ENCODE assay signal across 9 cellular contexts in the genomic region with DNA sequence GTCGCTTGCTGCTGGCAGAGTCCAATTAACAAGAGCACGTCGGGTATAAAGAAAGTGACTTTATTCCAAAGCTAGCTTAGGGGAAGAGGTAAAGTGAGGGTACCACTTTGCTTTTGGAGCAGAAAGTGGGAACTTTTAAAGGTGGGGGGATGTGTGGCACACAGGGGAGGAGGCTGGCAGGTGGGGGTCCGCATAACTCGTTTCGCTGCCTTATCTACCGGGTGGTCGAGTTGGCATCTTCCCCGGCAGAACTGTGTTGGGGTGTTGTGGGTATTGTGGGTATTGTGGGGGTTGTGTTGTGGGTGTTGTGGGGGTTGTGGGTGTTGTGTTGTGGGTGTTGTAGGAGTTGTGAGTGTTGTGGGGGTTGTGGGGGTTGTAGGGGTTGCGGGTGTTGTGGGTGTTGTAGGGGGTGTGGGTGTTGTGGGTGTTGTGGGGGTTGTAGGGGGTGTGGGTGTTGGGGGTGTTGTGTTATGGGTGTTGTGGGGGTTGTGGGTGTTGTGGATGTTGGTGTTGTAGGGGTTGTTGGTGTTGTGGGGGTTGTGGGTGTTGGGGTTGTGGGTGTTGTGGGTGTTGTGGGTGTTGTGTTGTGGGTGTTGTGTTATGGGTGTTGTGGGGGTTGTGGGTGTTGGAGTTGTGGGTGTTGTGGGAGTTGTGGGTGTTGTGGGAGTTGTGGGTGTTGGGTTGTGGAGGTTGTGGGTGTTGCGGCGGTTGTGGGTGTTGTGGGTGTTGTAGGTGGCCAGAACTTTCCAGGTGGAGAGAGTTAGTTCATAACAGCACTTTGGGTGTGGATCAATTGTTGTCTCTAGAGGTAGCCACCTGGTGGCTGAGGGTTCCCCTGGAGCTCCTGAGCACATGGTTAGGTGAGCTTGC. TPM values are rescaled to one million over a fixed set of nuclear protein-coding genes. Genes with fewer than 3 reads are reported as not detected.
A peak's percentile ranks its signal among the peaks of the same experiment; 100 is the strongest.
DNase-seq lines count a peak whose midpoint lies in the region; ATAC-seq and TF ChIP-seq lines count a peak whose summit lies in the region.
"Had no signal": no experiment of that assay in that cellular context is flagged by ENCODE, and none has a peak within 500 bp of the region (broad histone marks: within the 10 kb centered on the region; RNA-seq: fewer than 3 reads in every experiment).

No MANE protein-coding gene starts in this region.

- H3K9me3 Mint-ChIP-seq in IgD-negative memory B cell (peaks cover 0 to 2% (median 0%) of the 10 kb centered on the region in 3 donors), memory B cell (no peaks in the 10 kb centered on the region)

- H3K36me3 ChIP-seq in BLaER1 (no peaks in the 10 kb centered on the region), ascending aorta (peaks cover 0 to under 1% of the 10 kb centered on the region in 2 donors), SJCRH30 (no peaks in the 10 kb centered on the region)

- H3K4me2 ChIP-seq in BLaER1, result peak overlapping the region; percentile 90

- intact Hi-C loops in ascending aorta (cut with DNase I), result no loop called here

- H3K4me3 Mint-ChIP-seq in IgD-negative memory B cell (peak overlapping the region; percentile 71 to 91 (median 77)), memory B cell (peak overlapping the region; percentile 83)

- H3K4me1 Mint-ChIP-seq in IgD-negative memory B cell (peaks cover 35 to 45% (median 40%) of the 10 kb centered on the region in 3 donors), memory B cell (peaks cover 42% of the 10 kb centered on the region)

- H3K27ac ChIP-seq in BLaER1 (no peak overlapping the region), ascending aorta (no peak overlapping the region), SJCRH30 (no peak overlapping the region)

- TF ChIP-seq CTCF in ascending aorta (IDR thresholded peaks at IDR 0.05), result no peak

- peak overlapping the region in 1 of 3 donors; percentile 87 for H3K27ac Mint-ChIP-seq in IgD-negative memory B cell
- H3K27ac Mint-ChIP-seq in memory B cell, result peak overlapping the region; percentile 65

- peaks cover 9% of the 10 kb centered on the region for H3K9me3 ChIP-seq in BLaER1
- H3K9me3 ChIP-seq in ascending aorta, result peaks cover under 1 to 7% of the 10 kb centered on the region in 2 donors
- H3K9me3 ChIP-seq in SJCRH30 (replicated peaks), result no peaks in the 10 kb centered on the region

- H3K4me3 ChIP-seq in BLaER1 (no peak overlapping the region), ascending aorta (no peak overlapping the region), SJCRH30 (no peak overlapping the region)
- H3K4me3 ChIP-seq: lung had no signal

- no peak for ATAC-seq in memory B cell (ENCODE audit: low read depth)

- H3K36me3 Mint-ChIP-seq in IgD-negative memory B cell, result peaks cover under 1% of the 10 kb centered on the region
- peaks cover 6% of the 10 kb centered on the region for H3K36me3 Mint-ChIP-seq in memory B cell

- H4K20me1 ChIP-seq in BLaER1, result peaks cover 96% of the 10 kb centered on the region

- DNase-seq in activated T-cell treated with anti-CD3 and anti-CD28 coated beads for 48 hours (ENCODE audit: low read depth) (peak; percentile 15), memory B cell (ENCODE audit: low spot score in 2 of 2) (no peak), NOMO-1 (lab: John Stamatoyannopoulos, UW; ENCODE audit: unreplicated experiment in 2 of 2) (no peak), NCI-H2171 (lab: John Stamatoyannopoulos, UW) (no peak), ascending aorta (ENCODE audit: low spot score in 2 of 2) (no peak), SJCRH30 (no peak)

- peaks cover 65% of the 10 kb centered on the region for H3K4me1 ChIP-seq in BLaER1
- H3K4me1 ChIP-seq in ascending aorta, result peaks cover 0 to 1% of the 10 kb centered on the region in 2 donors
- no peaks in the 10 kb centered on the region for H3K4me1 ChIP-seq in SJCRH30

- H3K27me3 ChIP-seq in BLaER1, result peaks cover 20% of the 10 kb centered on the region
- H3K27me3 ChIP-seq in ascending aorta, result no peaks in the 10 kb centered on the region
- no peaks in the 10 kb centered on the region for H3K27me3 ChIP-seq in SJCRH30

- no peaks in the 10 kb centered on the region for H3K27me3 Mint-ChIP-seq in IgD-negative memory B cell
- no peaks in the 10 kb centered on the region for H3K27me3 Mint-ChIP-seq in memory B cell

- no peak overlapping the region for H3K9ac ChIP-seq in BLaER1

RNA-seq across cellular contexts. Expression of a gene that starts 52.7 kb away (rescaled TPM):
- polyA plus RNA-seq in IgD-negative memory B cell, result 8.8 TPM
- 65.9 TPM for total RNA-seq in ascending aorta
- total RNA-seq in SJCRH30 (2014; rRNA removed; shearing (Covaris generic)), result 16.4 and 18.3 TPM in 2 replicates
